In genomic region chr21:39316062-39316461, GRCh38 we compare ENCODE assay signal across 1 cellular context.
TF ChIP-seq lines count a peak whose summit lies in the region.

No MANE protein-coding gene starts in this region.

TF ChIP-seq in SK-N-SH, 30 proteins besides CTCF, POLR2A, EP300 and RAD21 (continued from another document):
- TF ChIP-seq, protein P1, sequence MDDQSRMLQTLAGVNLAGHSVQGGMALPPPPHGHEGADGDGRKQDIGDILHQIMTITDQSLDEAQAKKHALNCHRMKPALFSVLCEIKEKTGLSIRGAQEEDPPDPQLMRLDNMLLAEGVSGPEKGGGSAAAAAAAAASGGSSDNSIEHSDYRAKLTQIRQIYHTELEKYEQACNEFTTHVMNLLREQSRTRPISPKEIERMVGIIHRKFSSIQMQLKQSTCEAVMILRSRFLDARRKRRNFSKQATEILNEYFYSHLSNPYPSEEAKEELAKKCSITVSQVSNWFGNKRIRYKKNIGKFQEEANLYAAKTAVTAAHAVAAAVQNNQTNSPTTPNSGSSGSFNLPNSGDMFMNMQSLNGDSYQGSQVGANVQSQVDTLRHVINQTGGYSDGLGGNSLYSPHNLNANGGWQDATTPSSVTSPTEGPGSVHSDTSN (IDR thresholded peaks at IDR 0.05) = no peak
- no peak for TF ChIP-seq RFX5 (IDR thresholded peaks at IDR 0.05; ENCODE audit: low read length)
TF ChIP-seq in SK-N-SH: peak in this region for 0.
